22 cellular contexts compared by ENCODE assay signal in genomic region chr9:106467113-106467846, GRCh38.
A peak's percentile ranks its signal among the peaks of the same experiment; 100 is the strongest.
DNase-seq lines count a peak whose midpoint lies in the region; ATAC-seq lines count a peak whose summit lies in the region.
"Had no signal": no experiment of that assay in that cellular context is flagged by ENCODE, and none has a peak within 500 bp of the region (broad histone marks: within the 10 kb centered on the region; RNA-seq: fewer than 3 reads in every experiment).

No MANE protein-coding gene starts in this region.

- H3K4me3 ChIP-seq in HUES64 (ENCODE audit: low read length) (no peak overlapping the region), trophoblast cell (ENCODE audit: low read depth, low read length) (no peak overlapping the region)
- H3K4me3 ChIP-seq: prostate gland had no signal

- H3K4ac ChIP-seq in trophoblast cell (ENCODE audit: low read depth, low read length), result no peak overlapping the region

- H2AK5ac ChIP-seq in trophoblast cell (ENCODE audit: low read length), result no peak overlapping the region

- peak overlapping the region; percentile 75; the same call in 1 of the 2 replicates for H3K27ac ChIP-seq in HUES64 (ENCODE audit: low read depth, low read length)
- peak overlapping the region; percentile 68 for H3K27ac ChIP-seq in trophoblast cell (ENCODE audit: low read depth, low read length)
- H3K27ac ChIP-seq: prostate gland had no signal

- H2AFZ ChIP-seq in trophoblast cell (ENCODE audit: insufficient read depth, low read length, poor library complexity), result no peak overlapping the region

- DNase-seq in ecto neural progenitor cell (ENCODE audit: low spot score) (peak; percentile 52), immature natural killer cell (peak in 2 of 3 donors; percentile 2), trophoblast cell (no peak), occipital lobe (lab: John Stamatoyannopoulos, UW) (no peak), NCI-H1105 (lab: John Stamatoyannopoulos, UW) (no peak), NOMO-1 (lab: John Stamatoyannopoulos, UW; ENCODE audit: unreplicated experiment in 2 of 2) (no peak)
- DNase-seq: activated CD8-positive, alpha-beta memory T cell treated with anti-CD3 and anti-CD28 coated beads for 24 hours; activated naive CD4-positive, alpha-beta T cell treated with Interleukin-2 at 50 U/mL for 16 hours; activated T-cell treated with anti-CD3 and anti-CD28 coated beads, Interleukin-2, amount 50 U/mL, for 24 hours; anterior cingulate cortex; KG1; naive thymus-derived CD8-positive, alpha-beta T cell; NCI-H1694; PC-3; SHP77; T-cell had no signal

- no peak overlapping the region for H4K12ac ChIP-seq in trophoblast cell (ENCODE audit: low read depth, low read length)

- H3K27me3 ChIP-seq in HUES64 (ENCODE audit: insufficient read depth, low read length), result no peaks in the 10 kb centered on the region
- H3K27me3 ChIP-seq in trophoblast cell (ENCODE audit: insufficient read depth, low read length), result no peaks in the 10 kb centered on the region

- H3K4me2 ChIP-seq in trophoblast cell (ENCODE audit: low read length), result no peak overlapping the region

- peaks cover 10 to 24% of the 10 kb centered on the region in 2 donors for H3K4me1 Mint-ChIP-seq in immature natural killer cell
- H3K4me1 Mint-ChIP-seq: CD14-positive monocyte; central memory CD8-positive, alpha-beta T cell; naive thymus-derived CD8-positive, alpha-beta T cell; stimulated activated effector memory CD8-positive, alpha-beta T cell treated with anti-CD3 and anti-CD28 coated beads, Interleukin-12 subunit alpha, Interleukin-12 subunit beta, amount 100 ng/mL, for 72 hours; T-cell had no signal

- peak overlapping the region; percentile 5 for H2BK120ac ChIP-seq in trophoblast cell (ENCODE audit: insufficient read depth, low read length, poor library complexity)

- H3K9me3 Mint-ChIP-seq in immature natural killer cell, result peaks cover 3 to 21% (median 6%) of the 10 kb centered on the region in 6 donors

- H2BK5ac ChIP-seq in trophoblast cell (ENCODE audit: low read depth, low read length, poor library complexity), result peak overlapping the region; percentile 4

- H3K18ac ChIP-seq in trophoblast cell (ENCODE audit: low read length), result no peak overlapping the region

- no peak overlapping the region for H3K4me3 Mint-ChIP-seq in immature natural killer cell
- H3K4me3 Mint-ChIP-seq: activated T-cell treated with anti-CD3 and anti-CD28 coated beads, Interleukin-2, amount 50 U/mL, for 24 hours; CD14-positive monocyte; central memory CD8-positive, alpha-beta T cell; naive thymus-derived CD8-positive, alpha-beta T cell; stimulated activated effector memory CD8-positive, alpha-beta T cell treated with anti-CD3 and anti-CD28 coated beads, Interleukin-12 subunit alpha, Interleukin-12 subunit beta, amount 100 ng/mL, for 72 hours; T-cell had no signal

- H3K79me2 ChIP-seq in trophoblast cell (ENCODE audit: control insufficient read depth, insufficient read depth, low read length, poor library complexity), result no peaks in the 10 kb centered on the region

- H3K27ac Mint-ChIP-seq in immature natural killer cell, result no peak overlapping the region
- H3K27ac Mint-ChIP-seq: activated T-cell treated with anti-CD3 and anti-CD28 coated beads, Interleukin-2, amount 50 U/mL, for 24 hours; CD14-positive monocyte; naive thymus-derived CD8-positive, alpha-beta T cell; stimulated activated effector memory CD8-positive, alpha-beta T cell treated with anti-CD3 and anti-CD28 coated beads, Interleukin-12 subunit alpha, Interleukin-12 subunit beta, amount 100 ng/mL, for 72 hours; T-cell had no signal

- ATAC-seq in HG03565 (IDR thresholded peaks at IDR 0.05; ENCODE audit: unreplicated experiment), result no peak
- ATAC-seq: naive thymus-derived CD8-positive, alpha-beta T cell; PC-3; stimulated activated effector memory CD8-positive, alpha-beta T cell treated with anti-CD3 and anti-CD28 coated beads, Interleukin-12 subunit alpha, Interleukin-12 subunit beta, amount 100 ng/mL, for 72 hours; T-cell had no signal

- H2BK12ac ChIP-seq in trophoblast cell (ENCODE audit: low read length), result peak overlapping the region; percentile 30

- H3K79me1 ChIP-seq in trophoblast cell (ENCODE audit: low read length), result peaks cover 4% of the 10 kb centered on the region

- H3K9me3 ChIP-seq in HUES64 (ENCODE audit: insufficient read depth, low read depth, low read length), result 0 out of 2 replicates have a peak, but pooled peaks cover 3% of the 10 kb centered on the region
- H3K9me3 ChIP-seq in trophoblast cell (ENCODE audit: insufficient read depth, low read depth, low read length), result peaks cover 2% of the 10 kb centered on the region
- H3K9me3 ChIP-seq: prostate gland had no signal

- peaks cover 3 to 9% (median 8%) of the 10 kb centered on the region in 3 donors for H3K36me3 Mint-ChIP-seq in immature natural killer cell
- H3K36me3 Mint-ChIP-seq: CD14-positive monocyte; naive thymus-derived CD8-positive, alpha-beta T cell; stimulated activated effector memory CD8-positive, alpha-beta T cell treated with anti-CD3 and anti-CD28 coated beads, Interleukin-12 subunit alpha, Interleukin-12 subunit beta, amount 100 ng/mL, for 72 hours; T-cell had no signal

- no peak overlapping the region for H4K8ac ChIP-seq in trophoblast cell (ENCODE audit: low read depth, low read length)

- H3K4me1 ChIP-seq in HUES64 (ENCODE audit: insufficient read depth, low read length) (peaks cover 12% of the 10 kb centered on the region), trophoblast cell (ENCODE audit: control insufficient read depth in 1 of 2, insufficient read depth in 2 of 2, low read length in 2 of 2) (peaks cover 6 to 7% of the 10 kb centered on the region in 2 experiments)
- H3K4me1 ChIP-seq: prostate gland had no signal

- 58% methylated on average over 8 of the region's 8 CpGs for WGBS in HUES64
- no CpG with 5 or more reads among the region's 8 CpGs for WGBS in trophoblast cell (ENCODE audit: extremely low coverage, insufficient coverage, insufficient read length)

- H3K14ac ChIP-seq in trophoblast cell (ENCODE audit: low read length), result peak overlapping the region; percentile 6

- H3K36me3 ChIP-seq in HUES64 (ENCODE audit: insufficient read depth, low read length) (no peaks in the 10 kb centered on the region), trophoblast cell (ENCODE audit: control insufficient read depth in 1 of 2, insufficient read depth in 2 of 2, low read length in 2 of 2) (no peaks in the 10 kb centered on the region)
- H3K36me3 ChIP-seq: prostate gland had no signal

- peak overlapping the region; percentile 9 for H4K91ac ChIP-seq in trophoblast cell (ENCODE audit: low read depth, low read length)

- H3K9ac ChIP-seq in HUES64 (ENCODE audit: low read depth, low read length) (no peak overlapping the region), trophoblast cell (ENCODE audit: low read length) (no peak overlapping the region)

- no peak overlapping the region for H3K23ac ChIP-seq in trophoblast cell (ENCODE audit: low read length)

- no peaks in the 10 kb centered on the region for H3K27me3 Mint-ChIP-seq in immature natural killer cell (ENCODE audit: low read depth in 3 of 3)
- H3K27me3 Mint-ChIP-seq: activated T-cell treated with anti-CD3 and anti-CD28 coated beads, Interleukin-2, amount 50 U/mL, for 24 hours; central memory CD8-positive, alpha-beta T cell; naive thymus-derived CD8-positive, alpha-beta T cell; T-cell had no signal

Comparison
In these comparisons a context has a peak if more than half of its experiments do, and no peak if none do; other contexts are left out.
1. DNase-seq: peak in ecto neural progenitor cell (single experiment) and immature natural killer cell (2 of 3); none in trophoblast cell (0 of 2), occipital lobe (single experiment), NCI-H1105 (single experiment) and NOMO-1 (0 of 2).